Comparison of ENCODE assay signal across 8 cellular contexts in the genomic region with DNA sequence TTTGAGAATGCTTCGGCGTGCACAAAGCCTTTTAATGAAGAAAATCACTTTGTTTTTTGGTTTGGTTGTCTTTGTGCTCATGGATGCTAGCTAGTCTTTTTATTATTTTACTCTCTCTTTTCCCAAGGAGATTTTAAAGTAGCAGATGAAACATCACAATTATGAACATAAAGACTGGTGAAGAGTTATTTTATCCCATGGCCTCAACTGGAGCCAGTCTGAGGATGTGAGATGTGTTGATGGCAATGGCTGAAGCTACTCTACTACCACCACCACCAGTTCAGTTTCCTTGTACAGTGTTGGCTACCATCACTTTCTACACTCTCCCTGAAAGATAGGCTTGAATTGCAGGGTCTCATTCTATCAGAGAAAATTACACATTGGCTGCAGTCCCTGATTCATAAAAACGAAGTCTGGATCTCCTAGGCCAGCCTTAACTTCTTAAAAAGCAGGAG. TPM values are rescaled to one million over a fixed set of nuclear protein-coding genes. Genes with fewer than 3 reads are reported as not detected.
DNase-seq lines count a peak whose midpoint lies in the region; ATAC-seq and TF ChIP-seq lines count a peak whose summit lies in the region.

No MANE protein-coding gene starts in this region.

- H3K36me3 ChIP-seq in SJCRH30 (peaks cover 7% of the 10 kb centered on the region; the same call in 1 of the 2 replicates), fibroblast of lung (ENCODE audit: control insufficient read depth, insufficient read depth, low read length) (no peaks in the 10 kb centered on the region)

- peaks cover 2% of the 10 kb centered on the region for H4K20me1 ChIP-seq in fibroblast of lung (ENCODE audit: control insufficient read depth, extremely low read depth, insufficient read depth, low read length)

- H2AFZ ChIP-seq in fibroblast of lung (ENCODE audit: low read length) = peak overlapping the region; percentile 69

- no peak for TF ChIP-seq CTCF in GM13977 (IDR thresholded peaks at IDR 0.05; ENCODE audit: extremely low read depth, insufficient read depth, missing control alignments)
- no peak for TF ChIP-seq CTCF in fibroblast of lung (conservative IDR thresholded peaks at IDR 0.05 in 1 of 2, IDR thresholded peaks at IDR 0.05 in 1 of 2; ENCODE audit: low read depth in 1 of 2, low read length in 2 of 2)

- no peak for ATAC-seq in HG03460 (IDR thresholded peaks at IDR 0.05; ENCODE audit: unreplicated experiment)

- peak overlapping the region; percentile 84 for H3K4me3 ChIP-seq in SJCRH30
- H3K4me3 ChIP-seq in fibroblast of lung (replicated peaks in 1 of 4; ENCODE audit: control extremely low read depth in 1 of 4, insufficient read depth in 1 of 4, low read depth in 3 of 4, low read length in 4 of 4) = peak overlapping the region in 2 of 4 experiments; percentile 41 to 46
- H3K4me3 ChIP-seq in skeletal muscle cell (ENCODE audit: low read depth, low read length) = peak overlapping the region; percentile 38

- H3K27ac ChIP-seq in SJCRH30 (no peak overlapping the region), fibroblast of lung (ENCODE audit: insufficient read depth, low read length) (no peak overlapping the region)

- H3K9me3 ChIP-seq in SJCRH30 (replicated peaks) (no peaks in the 10 kb centered on the region), fibroblast of lung (ENCODE audit: control insufficient read depth, insufficient read depth, low read depth, low read length) (no peaks in the 10 kb centered on the region)

- peak overlapping the region; percentile 39 for H3K4me2 ChIP-seq in fibroblast of lung (ENCODE audit: extremely low read depth, insufficient read depth, low read length)

- H3K27me3 ChIP-seq in SJCRH30 (no peaks in the 10 kb centered on the region), fibroblast of lung (ENCODE audit: control insufficient read depth, insufficient read depth, low read length) (no peaks in the 10 kb centered on the region)

- in situ Hi-C loops in GM13977 (cut with MboI; ENCODE audit: low pct_unique_long_range_greater_than_20kb, low sequenced_read_pairs, unreplicated experiment) = no loop called here

- H3K9ac ChIP-seq in fibroblast of lung (ENCODE audit: insufficient read depth, low read length) = no peak overlapping the region

- H3K79me2 ChIP-seq in fibroblast of lung (ENCODE audit: control insufficient read depth, insufficient read depth, low read length) = peaks cover 44% of the 10 kb centered on the region

- DNase-seq in GM13977 (ENCODE audit: low spot score) = peak; percentile 32
- no peak for DNase-seq in SJCRH30
- no peak for DNase-seq in fibroblast of lung (ENCODE audit: low read depth in 2 of 2)
- no peak for DNase-seq in skeletal muscle cell (ENCODE audit: low read depth)
- no peak for DNase-seq in GM19240 (ENCODE audit: insufficient read length, low spot score)
- DNase-seq in NCI-H1694 treated with DMSO at 0.1 percent for 48 hours (lab: John Stamatoyannopoulos, UW) = no peak
- DNase-seq in H4 (ENCODE audit: low spot score) = no peak

- H3K4me1 ChIP-seq in SJCRH30 = no peaks in the 10 kb centered on the region
- peaks cover 4% of the 10 kb centered on the region for H3K4me1 ChIP-seq in fibroblast of lung (ENCODE audit: control insufficient read depth, extremely low read depth, insufficient read depth, low read length)

RNA-seq across cellular contexts. Expression of a gene that starts 0.5 kb away (rescaled TPM):
- 16.8 and 19.3 TPM in 2 replicates for total RNA-seq in SJCRH30 (2014; rRNA removed; shearing (Covaris generic))
- 77.0 and 140 TPM in 2 replicates for total RNA-seq in fibroblast of lung
- polyA plus RNA-seq in fibroblast of lung = 53.1 and 93.3 TPM in 2 replicates
- polyA plus RNA-seq in fibroblast of lung (2012) = 38.3 and 80.7 TPM in 2 replicates
- polyA minus RNA-seq in fibroblast of lung (ENCODE audit: low replicate concordance) = 11.4 and 13.9 TPM in 2 replicates
- total RNA-seq in H4 (2014; rRNA removed; shearing (Covaris generic)) = 24.9 and 28.6 TPM in 2 replicates

RNA-seq across cellular contexts. Expression of a gene that starts 33.7 kb away (rescaled TPM):
- 0.13 and 0.40 TPM in 2 replicates for total RNA-seq in SJCRH30 (2014; rRNA removed; shearing (Covaris generic))
- total RNA-seq in fibroblast of lung = under 0.01 and 1.2 TPM in 2 replicates
- 0.77 and 1.9 TPM in 2 replicates for polyA plus RNA-seq in fibroblast of lung
- polyA plus RNA-seq in fibroblast of lung (2012) = 0.68 and 1.6 TPM in 2 replicates
- 0.90 and 2.8 TPM in 2 replicates for polyA minus RNA-seq in fibroblast of lung (ENCODE audit: low replicate concordance)
- 3.8 and 5.5 TPM in 2 replicates for total RNA-seq in H4 (2014; rRNA removed; shearing (Covaris generic))
